In genomic region chr10:69873141-69873540, GRCh38 we compare ENCODE assay signal across 29 cellular contexts.
"Had no signal": no experiment of that assay in that cellular context is flagged by ENCODE, and none has a peak within 500 bp of the region (broad histone marks: within the 10 kb centered on the region; RNA-seq: fewer than 3 reads in every experiment).

No MANE protein-coding gene starts in this region.

- H3K36me3 ChIP-seq: adrenal gland, gastrocnemius medialis, neutrophil, ovary, right lobe of liver, transverse colon, WERI-Rb-1 had no signal

- H3K9me3 ChIP-seq: adrenal gland, gastrocnemius medialis, neutrophil, ovary, right lobe of liver, testis, transverse colon had no signal

- H3K9me3 Mint-ChIP-seq: activated CD4-positive, alpha-beta memory T cell treated with anti-CD3 and anti-CD28 coated beads, Interleukin-2, amount 10 ng/mL, durations not matched to agents 7 days and 5 days; activated CD4-positive, alpha-beta T cell treated with anti-CD3 and anti-CD28 coated beads, Interleukin-2, amount 10 ng/mL, durations not matched to agents 7 days and 5 days; activated T-helper 2 cell treated with anti-CD3 and anti-CD28 coated beads, Interferon-gamma antibody, Interleukin-2, Interleukin-4, amounts not matched to agents 10 μg/mL and 5 μg/mL and 100 μg/mL, durations not matched to agents 14 hours and 24 hours and 36 hours; brain; mesothelial cell of epicardium; naive thymus-derived CD8-positive, alpha-beta T cell had no signal

- H2AFZ ChIP-seq: hepatocyte had no signal

- H3K4me3 ChIP-seq: adrenal gland, coronary artery, dorsolateral prefrontal cortex, gastrocnemius medialis, hepatocyte, ovary, right lobe of liver, testis, transverse colon had no signal

- FAIRE-seq: keratinocyte had no signal

- H3K4me3 Mint-ChIP-seq: activated CD4-positive, alpha-beta memory T cell treated with anti-CD3 and anti-CD28 coated beads, Interleukin-2, amount 10 ng/mL, durations not matched to agents 7 days and 5 days; activated CD4-positive, alpha-beta T cell treated with anti-CD3 and anti-CD28 coated beads, Interleukin-2, amount 10 ng/mL, durations not matched to agents 7 days and 5 days; activated naive CD8-positive, alpha-beta T cell; mesothelial cell of epicardium; naive thymus-derived CD8-positive, alpha-beta T cell; T-helper 17 cell had no signal

- DNase-seq: activated CD4-positive, alpha-beta memory T cell treated with anti-CD3 and anti-CD28 coated beads, Interleukin-2, amount 10 ng/mL, durations not matched to agents 7 days and 5 days; activated CD4-positive, alpha-beta T cell treated with anti-CD3 and anti-CD28 coated beads, Interleukin-2, amount 10 ng/mL, durations not matched to agents 7 days and 5 days; activated CD4-positive, CD25-positive, alpha-beta regulatory T cell treated with anti-CD3 and anti-CD28 coated beads, Interleukin-2, amount 50 U/mL, for 72 hours; activated naive CD4-positive, alpha-beta T cell treated with Interleukin-2 at 50 U/mL for 16 hours; activated T-cell treated with anti-CD3 and anti-CD28 coated beads, Interleukin-2, amount 50 U/mL, for 48 hours; adrenal gland; aorta; dorsolateral prefrontal cortex; effector memory CD4-positive, alpha-beta T cell; gastrocnemius medialis; naive thymus-derived CD8-positive, alpha-beta T cell; ovary; right lobe of liver; stimulated activated CD4-positive, alpha-beta T cell treated with anti-CD3 and anti-CD28 coated beads, Interleukin-2, amount 100 ng/mL, for 48 hours; stimulated activated naive CD4-positive, alpha-beta T cell treated with Interleukin-2 at 50 U/mL for 16 hours; T-helper 17 cell; T1000; testis; transverse colon; WERI-Rb-1 had no signal

- H3K4me1 Mint-ChIP-seq: activated CD4-positive, alpha-beta memory T cell treated with anti-CD3 and anti-CD28 coated beads, Interleukin-2, amount 10 ng/mL, durations not matched to agents 7 days and 5 days; activated CD4-positive, alpha-beta T cell treated with anti-CD3 and anti-CD28 coated beads, Interleukin-2, amount 10 ng/mL, durations not matched to agents 7 days and 5 days; naive thymus-derived CD8-positive, alpha-beta T cell; T-helper 17 cell had no signal

- H3K27ac Mint-ChIP-seq: activated CD4-positive, alpha-beta memory T cell treated with anti-CD3 and anti-CD28 coated beads, Interleukin-2, amount 10 ng/mL, durations not matched to agents 7 days and 5 days; activated CD4-positive, alpha-beta T cell treated with anti-CD3 and anti-CD28 coated beads, Interleukin-2, amount 10 ng/mL, durations not matched to agents 7 days and 5 days; activated naive CD8-positive, alpha-beta T cell; activated T-helper 2 cell treated with anti-CD3 and anti-CD28 coated beads, Interferon-gamma antibody, Interleukin-2, Interleukin-4, amounts not matched to agents 10 μg/mL and 5 μg/mL and 100 μg/mL, durations not matched to agents 14 hours and 24 hours and 36 hours; mesothelial cell of epicardium; naive thymus-derived CD8-positive, alpha-beta T cell; progenitor cell of endocrine pancreas; T-helper 17 cell had no signal

- H3K27me3 Mint-ChIP-seq: activated naive CD8-positive, alpha-beta T cell; naive thymus-derived CD8-positive, alpha-beta T cell had no signal

- H3K27ac ChIP-seq: adrenal gland, coronary artery, dorsolateral prefrontal cortex, gastrocnemius medialis, hepatocyte, neutrophil, ovary, right lobe of liver, testis, transverse colon, WERI-Rb-1 had no signal

- H3K79me2 ChIP-seq: hepatocyte had no signal

- H3K4me2 ChIP-seq: hepatocyte had no signal

- H3K36me3 Mint-ChIP-seq: activated naive CD8-positive, alpha-beta T cell; brain; mesothelial cell of epicardium; naive thymus-derived CD8-positive, alpha-beta T cell had no signal

- H3K4me1 ChIP-seq: adrenal gland, gastrocnemius medialis, right lobe of liver, testis had no signal

- H3K27me3 ChIP-seq: adrenal gland, dorsolateral prefrontal cortex, gastrocnemius medialis, hepatocyte, ovary, right lobe of liver, testis, transverse colon had no signal
